8 cellular contexts compared by ENCODE assay signal in genomic region chr1:30740952-30741894, GRCh38. TPM values are rescaled to one million over a fixed set of nuclear protein-coding genes. Genes with fewer than 3 reads are reported as not detected.
DNase-seq lines count a peak whose midpoint lies in the region; ATAC-seq and TF ChIP-seq lines count a peak whose summit lies in the region.
"Had no signal": no experiment of that assay in that cellular context is flagged by ENCODE, and none has a peak within 500 bp of the region (broad histone marks: within the 10 kb centered on the region; RNA-seq: fewer than 3 reads in every experiment).

No MANE protein-coding gene starts in this region.

- TF ChIP-seq CTCF in DOHH2 (IDR thresholded peaks at IDR 0.05; ENCODE audit: low read depth, low read length, poor library complexity, severe bottlenecking), result no peak
- no peak for TF ChIP-seq CTCF in lower lobe of right lung (IDR thresholded peaks at IDR 0.05)
- TF ChIP-seq CTCF in nephron progenitor cell (IDR thresholded peaks at IDR 0.05), result no peak

- peak overlapping the region; percentile 10; the same call in 1 of the 2 replicates for H3K27ac ChIP-seq in DOHH2 (ENCODE audit: low read depth, low read length)
- H3K27ac ChIP-seq in lower lobe of right lung, result no peak overlapping the region

- H3K36me3 Mint-ChIP-seq in activated CD4-positive, alpha-beta memory T cell treated with anti-CD3 and anti-CD28 coated beads, Interleukin-2, amount 10 ng/mL, durations not matched to agents 7 days and 5 days (ENCODE audit: low read depth), result peaks cover 75% of the 10 kb centered on the region
- H3K36me3 Mint-ChIP-seq in nephron progenitor cell (ENCODE audit: low read depth), result peaks cover 4% of the 10 kb centered on the region

- peaks cover 2% of the 10 kb centered on the region for H3K9me3 Mint-ChIP-seq in activated CD4-positive, alpha-beta memory T cell treated with anti-CD3 and anti-CD28 coated beads, Interleukin-2, amount 10 ng/mL, durations not matched to agents 7 days and 5 days
- peaks cover 4% of the 10 kb centered on the region for H3K9me3 Mint-ChIP-seq in nephron progenitor cell

- peaks cover 95% of the 10 kb centered on the region for H3K4me1 Mint-ChIP-seq in activated CD4-positive, alpha-beta memory T cell treated with anti-CD3 and anti-CD28 coated beads, Interleukin-2, amount 10 ng/mL, durations not matched to agents 7 days and 5 days
- H3K4me1 Mint-ChIP-seq in nephron progenitor cell, result peaks cover 41% of the 10 kb centered on the region

- H3K9me3 ChIP-seq in DOHH2 (ENCODE audit: control insufficient read depth, insufficient read depth, low read length) (no peaks in the 10 kb centered on the region), lower lobe of right lung (no peaks in the 10 kb centered on the region)

- H3K36me3 ChIP-seq in DOHH2 (ENCODE audit: control insufficient read depth, low read length), result peaks cover 90% of the 10 kb centered on the region
- H3K36me3 ChIP-seq in lower lobe of right lung, result peaks cover 55% of the 10 kb centered on the region

- H3K4me2 ChIP-seq in DOHH2 (ENCODE audit: low read length), result no peak overlapping the region

- H3K4me3 ChIP-seq in DOHH2 (ENCODE audit: low read length) (no peak overlapping the region), lower lobe of right lung (no peak overlapping the region)

- no peak overlapping the region for H3K4me3 Mint-ChIP-seq in activated CD4-positive, alpha-beta memory T cell treated with anti-CD3 and anti-CD28 coated beads, Interleukin-2, amount 10 ng/mL, durations not matched to agents 7 days and 5 days
- no peak overlapping the region for H3K4me3 Mint-ChIP-seq in nephron progenitor cell

- peaks cover 47% of the 10 kb centered on the region for H4K20me1 ChIP-seq in DOHH2 (ENCODE audit: control insufficient read depth, insufficient read depth, low read depth, low read length)

- H3K27me3 ChIP-seq in DOHH2 (ENCODE audit: control insufficient read depth, low read length), result no peaks in the 10 kb centered on the region
- no peaks in the 10 kb centered on the region for H3K27me3 ChIP-seq in lower lobe of right lung (ENCODE audit: low read depth)

- no peaks in the 10 kb centered on the region for H3K27me3 Mint-ChIP-seq in activated CD4-positive, alpha-beta memory T cell treated with anti-CD3 and anti-CD28 coated beads, Interleukin-2, amount 10 ng/mL, durations not matched to agents 7 days and 5 days
- peaks cover 13% of the 10 kb centered on the region for H3K27me3 Mint-ChIP-seq in nephron progenitor cell (ENCODE audit: low read depth, poor library complexity)

- CTCF ChIA-PET in activated CD4-positive, alpha-beta memory T cell treated with anti-CD3 and anti-CD28 coated beads, Interleukin-2, amount 10 ng/mL, durations not matched to agents 7 days and 5 days (lab: Charles Lee), result interaction anchor here (0.8 to 2.7 kb wide), 4 partner anchors 19 to 42 kb away, joined by 3 to 12 read pairs (median 6); no protein-coding TSS in a partner anchor

- H3K9me2 ChIP-seq in DOHH2 (replicated peaks; ENCODE audit: control insufficient read depth, low read length), result no peaks in the 10 kb centered on the region

- DNase-seq in HT1080 (ENCODE audit: low read depth), result peak; percentile 83
- no peak for DNase-seq in activated CD4-positive, alpha-beta memory T cell treated with anti-CD3 and anti-CD28 coated beads, Interleukin-2, amount 10 ng/mL, durations not matched to agents 7 days and 5 days
- DNase-seq in lower lobe of right lung, result peak; percentile 34
- no peak for DNase-seq in NCI-H2196 (lab: John Stamatoyannopoulos, UW; ENCODE audit: unreplicated experiment)
- no peak for DNase-seq in nephron progenitor cell
- DNase-seq: activated CD8-positive, alpha-beta memory T cell treated with anti-CD3 and anti-CD28 coated beads for 24 hours had no signal

- H3K27ac Mint-ChIP-seq in activated CD4-positive, alpha-beta memory T cell treated with anti-CD3 and anti-CD28 coated beads, Interleukin-2, amount 10 ng/mL, durations not matched to agents 7 days and 5 days, result peak overlapping the region; percentile 91
- H3K27ac Mint-ChIP-seq in nephron progenitor cell, result no peak overlapping the region

- intact Hi-C loops in lower lobe of right lung (cut with DNase I), result no loop called here

- no peak for ATAC-seq in lower lobe of right lung
- no peak for ATAC-seq in HG02870 (IDR thresholded peaks at IDR 0.05; ENCODE audit: unreplicated experiment)

- H3K4me1 ChIP-seq in DOHH2 (ENCODE audit: control insufficient read depth, low read length), result peaks cover 68% of the 10 kb centered on the region
- H3K4me1 ChIP-seq in lower lobe of right lung, result peaks cover 43% of the 10 kb centered on the region

- H3K79me2 ChIP-seq in DOHH2 (ENCODE audit: control insufficient read depth, low read length), result peaks cover 77% of the 10 kb centered on the region

- peaks cover 42% of the 10 kb centered on the region for H3F3A ChIP-seq in DOHH2 (ENCODE audit: control insufficient read depth, insufficient read depth)

- POLR2A ChIA-PET in activated CD4-positive, alpha-beta memory T cell treated with anti-CD3 and anti-CD28 coated beads, Interleukin-2, amount 10 ng/mL, durations not matched to agents 7 days and 5 days (lab: Charles Lee), result interaction anchor here (1.2 to 11.3 kb wide), 2 partner anchors 9 to 16 kb away, joined by 8 to 341 read pairs; partner anchors contain the start of gene LAPTM5

RNA-seq across cellular contexts. Expression of gene LAPTM5, which starts 16.4 kb away (rescaled TPM):
- total RNA-seq in HT1080 (2014; rRNA removed; shearing (Covaris generic)), result 0.50 and 1.5 TPM in 2 replicates
- 0.79 and 0.81 TPM in 2 replicates for polyA plus RNA-seq in HT1080 (2015; cell fraction: cytosol; rRNA removed)
- 0.42 and 1.3 TPM in 2 replicates for polyA plus RNA-seq in HT1080 (2015; cell fraction: nucleus; rRNA removed)
- total RNA-seq in activated CD4-positive, alpha-beta memory T cell treated with anti-CD3 and anti-CD28 coated beads, Interleukin-2, amount 10 ng/mL, durations not matched to agents 7 days and 5 days, result 100 to 1,000 TPM; 481 to 482 TPM
- total RNA-seq in lower lobe of right lung, result 544 TPM

RNA-seq across cellular contexts. Expression of gene MATN1, which starts 17.8 kb away (rescaled TPM):
- total RNA-seq in HT1080 (2014; rRNA removed; shearing (Covaris generic)), result 0.43 TPM in 1 of 2 replicates, not detected in the other
- 0.10 TPM in 1 of 2 replicates, not detected in the other for polyA plus RNA-seq in HT1080 (2015; cell fraction: cytosol; rRNA removed)
- polyA plus RNA-seq in HT1080 (2015; cell fraction: nucleus; rRNA removed), result 0.04 and 0.79 TPM in 2 replicates
- not detected for total RNA-seq in activated CD4-positive, alpha-beta memory T cell treated with anti-CD3 and anti-CD28 coated beads, Interleukin-2, amount 10 ng/mL, durations not matched to agents 7 days and 5 days
- not detected for total RNA-seq in lower lobe of right lung

Comparison
In these comparisons a context has a peak if more than half of its experiments do, and no peak if none do; other contexts are left out.
1. DNase-seq: peak in HT1080 (single experiment) and lower lobe of right lung (single experiment); none in activated CD4-positive, alpha-beta memory T cell treated with anti-CD3 and anti-CD28 coated beads, Interleukin-2, amount 10 ng/mL, durations not matched to agents 7 days and 5 days (single experiment), NCI-H2196 (single experiment) and nephron progenitor cell (single experiment).
2. RNA of gene LAPTM5, which starts 16.4 kb away (total RNA-seq): 544 TPM in lower lobe of right lung (single experiment) and 481 to 482 TPM in activated CD4-positive, alpha-beta memory T cell treated with anti-CD3 and anti-CD28 coated beads, Interleukin-2, amount 10 ng/mL, durations not matched to agents 7 days and 5 days; 0.50 to 1.5 TPM in HT1080; every median in the first group is over 100 times any median in the second.